ENCODE assay signal across 9 cellular contexts in the genomic region with DNA sequence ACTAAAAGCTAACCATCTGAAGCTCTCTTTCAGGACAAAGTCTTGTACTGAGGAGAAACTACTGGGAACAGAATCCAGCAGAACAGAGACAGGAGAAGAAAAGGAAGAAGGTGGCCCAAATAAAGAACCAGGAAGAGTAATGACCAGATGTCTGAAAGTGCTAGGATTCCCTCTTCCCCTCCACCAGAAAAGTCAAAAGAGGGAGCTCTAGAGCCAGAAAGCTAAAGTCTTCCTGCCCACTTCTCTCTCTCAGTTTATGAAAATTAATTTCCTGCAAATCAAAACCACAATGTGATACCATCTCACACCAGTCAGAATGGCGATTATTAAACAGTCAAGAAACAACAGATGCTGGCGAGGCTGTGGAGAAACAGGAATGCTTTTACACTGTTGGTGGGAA. TPM values are rescaled to one million over a fixed set of nuclear protein-coding genes. Genes with fewer than 3 reads are reported as not detected.
DNase-seq lines count a peak whose midpoint lies in the region; ATAC-seq lines count a peak whose summit lies in the region.
"Had no signal": no experiment of that assay in that cellular context is flagged by ENCODE, and none has a peak within 500 bp of the region (broad histone marks: within the 10 kb centered on the region; RNA-seq: fewer than 3 reads in every experiment).

No MANE protein-coding gene starts in this region.

- H3K4me3 ChIP-seq in CD8-positive, alpha-beta memory T cell (ENCODE audit: low read length) = peak overlapping the region; percentile 28
- no peak overlapping the region for H3K4me3 ChIP-seq in mesendoderm (ENCODE audit: low read length)

- H3K9me3 ChIP-seq in CD8-positive, alpha-beta memory T cell (ENCODE audit: low read length) = no peaks in the 10 kb centered on the region

- H3K4me1 ChIP-seq in CD8-positive, alpha-beta memory T cell (ENCODE audit: insufficient read depth, low read length) = peaks cover 41% of the 10 kb centered on the region
- no peaks in the 10 kb centered on the region for H3K4me1 ChIP-seq in mesendoderm (ENCODE audit: control insufficient read depth, low read depth, low read length)

- peaks cover 43 to 71% (median 67%) of the 10 kb centered on the region in 3 donors for H3K4me1 Mint-ChIP-seq in CD8-positive, alpha-beta memory T cell
- peaks cover 35% of the 10 kb centered on the region for H3K4me1 Mint-ChIP-seq in activated CD8-positive, alpha-beta T cell treated with anti-CD3 and anti-CD28 coated beads, Interleukin-2, amount 10 ng/mL, durations not matched to agents 7 days and 5 days (ENCODE audit: low read depth)

- peak overlapping the region in 4 of 8 donors; percentile 6 to 50 (median 24) for H3K27ac Mint-ChIP-seq in CD8-positive, alpha-beta memory T cell
- H3K27ac Mint-ChIP-seq in activated CD8-positive, alpha-beta T cell treated with anti-CD3 and anti-CD28 coated beads, Interleukin-2, amount 10 ng/mL, durations not matched to agents 7 days and 5 days = no peak overlapping the region

- H3K36me3 Mint-ChIP-seq in CD8-positive, alpha-beta memory T cell = peaks cover 5 to 12% (median 12%) of the 10 kb centered on the region in 3 donors
- peaks cover 11% of the 10 kb centered on the region for H3K36me3 Mint-ChIP-seq in activated CD8-positive, alpha-beta T cell treated with anti-CD3 and anti-CD28 coated beads, Interleukin-2, amount 10 ng/mL, durations not matched to agents 7 days and 5 days (ENCODE audit: low read depth)

- no peaks in the 10 kb centered on the region for H3K27me3 ChIP-seq in CD8-positive, alpha-beta memory T cell (ENCODE audit: insufficient read depth, low read length, poor library complexity, severe bottlenecking)
- no peaks in the 10 kb centered on the region for H3K27me3 ChIP-seq in mesendoderm (ENCODE audit: insufficient read depth, low read length, poor library complexity)

- peak overlapping the region in 6 of 7 donors; percentile 0 to 85 (median 38) for H3K4me3 Mint-ChIP-seq in CD8-positive, alpha-beta memory T cell
- H3K4me3 Mint-ChIP-seq in activated CD8-positive, alpha-beta T cell treated with anti-CD3 and anti-CD28 coated beads, Interleukin-2, amount 10 ng/mL, durations not matched to agents 7 days and 5 days = no peak overlapping the region

- DNase-seq in CD8-positive, alpha-beta memory T cell = peak in 2 of 5 donors; percentile 3 to 13
- DNase-seq in HT-29 (ENCODE audit: low spot score) (peak; percentile 76), mesendoderm (peak; percentile 19), D341Med (ENCODE audit: low spot score) (no peak), SHP77 (lab: John Stamatoyannopoulos, UW) (no peak), NOMO-1 treated with dmso at 0.1 percent for 144 hours (lab: John Stamatoyannopoulos, UW; ENCODE audit: unreplicated experiment) (no peak)
- no peak for DNase-seq in activated CD8-positive, alpha-beta T cell treated with anti-CD3 and anti-CD28 coated beads, Interleukin-2, amount 10 ng/mL, durations not matched to agents 7 days and 5 days
- DNase-seq: NCI-H1417 treated with DMSO at 0.1 percent for 48 hours had no signal

- peaks cover 0 to 1% of the 10 kb centered on the region in 2 donors for H3K27me3 Mint-ChIP-seq in CD8-positive, alpha-beta memory T cell
- no peaks in the 10 kb centered on the region for H3K27me3 Mint-ChIP-seq in activated CD8-positive, alpha-beta T cell treated with anti-CD3 and anti-CD28 coated beads, Interleukin-2, amount 10 ng/mL, durations not matched to agents 7 days and 5 days (ENCODE audit: low read depth)

- ATAC-seq in activated CD8-positive, alpha-beta T cell treated with anti-CD3 and anti-CD28 coated beads, Interleukin-2, amount 10 ng/mL, durations not matched to agents 7 days and 5 days = peak; percentile 61
- ATAC-seq in GM18870 (IDR thresholded peaks at IDR 0.05; ENCODE audit: unreplicated experiment) = no peak

- H3K9me3 Mint-ChIP-seq in CD8-positive, alpha-beta memory T cell = peaks cover 0 to 7% (median 3%) of the 10 kb centered on the region in 5 donors
- H3K9me3 Mint-ChIP-seq in activated CD8-positive, alpha-beta T cell treated with anti-CD3 and anti-CD28 coated beads, Interleukin-2, amount 10 ng/mL, durations not matched to agents 7 days and 5 days (ENCODE audit: insufficient read depth) = peaks cover 4% of the 10 kb centered on the region

- POLR2A ChIA-PET in CD8-positive, alpha-beta memory T cell (lab: Charles Lee) = interaction anchor here (0.7 kb wide), 1 partner anchor 47 kb away, joined by 4 read pairs; a partner anchor contains a TSS
- POLR2A ChIA-PET in activated CD8-positive, alpha-beta T cell treated with anti-CD3 and anti-CD28 coated beads, Interleukin-2, amount 10 ng/mL, durations not matched to agents 7 days and 5 days (lab: Charles Lee) = interaction anchor here (0.5 to 0.8 kb wide), 3 partner anchors 47 to 182 kb away, joined by 3 to 4 read pairs (median 3); a partner anchor contains a TSS

- H2BK15ac ChIP-seq in mesendoderm (replicated peaks; ENCODE audit: low read depth) = no peak overlapping the region

- no peak overlapping the region for H3K56ac ChIP-seq in mesendoderm (ENCODE audit: low read length)

- no peak overlapping the region for H3K27ac ChIP-seq in CD8-positive, alpha-beta memory T cell (ENCODE audit: low read depth, low read length)
- H3K27ac ChIP-seq in mesendoderm (ENCODE audit: low read depth, low read length) = no peak overlapping the region

- H2BK120ac ChIP-seq in mesendoderm (ENCODE audit: low read depth, low read length) = no peak overlapping the region

- no CpG with 5 or more reads among the region's 2 CpGs for WGBS in mesendoderm (ENCODE audit: extremely low coverage, insufficient coverage, low lambda C conversion rate)

- no peak overlapping the region for H2BK5ac ChIP-seq in mesendoderm (ENCODE audit: low read length)

- H3K9ac ChIP-seq in mesendoderm (ENCODE audit: low read length) = no peak overlapping the region

- no peak overlapping the region for H2AK5ac ChIP-seq in mesendoderm (ENCODE audit: low read length)

- H4K5ac ChIP-seq in mesendoderm (ENCODE audit: low read length) = no peak overlapping the region

- peaks cover 3% of the 10 kb centered on the region for H3K79me2 ChIP-seq in mesendoderm (ENCODE audit: control insufficient read depth, insufficient read depth, low read length)

- H4K8ac ChIP-seq in mesendoderm (ENCODE audit: low read depth, low read length) = no peak overlapping the region

- peaks cover 3% of the 10 kb centered on the region for H3K79me1 ChIP-seq in mesendoderm (ENCODE audit: low read length)

- H3K18ac ChIP-seq in mesendoderm (ENCODE audit: low read length) = no peak overlapping the region

- H3K36me3 ChIP-seq in CD8-positive, alpha-beta memory T cell (ENCODE audit: insufficient read depth, low read length) = no peaks in the 10 kb centered on the region
- H3K36me3 ChIP-seq in mesendoderm (ENCODE audit: control insufficient read depth, insufficient read depth, low read length) = no peaks in the 10 kb centered on the region

- H3K23ac ChIP-seq in mesendoderm (ENCODE audit: low read length) = no peak overlapping the region

- CTCF ChIA-PET in CD8-positive, alpha-beta memory T cell (lab: Charles Lee) = interaction anchor here (0.8 to 1.6 kb wide), 7 partner anchors 20 to 239 kb away, joined by 3 to 5 read pairs (median 3); no protein-coding TSS in a partner anchor
- CTCF ChIA-PET in activated CD8-positive, alpha-beta T cell treated with anti-CD3 and anti-CD28 coated beads, Interleukin-2, amount 10 ng/mL, durations not matched to agents 7 days and 5 days (lab: Charles Lee) = interaction anchor here (0.7 to 1.8 kb wide), 19 partner anchors 9 to 278 kb away, joined by 3 to 23 read pairs (median 3); a partner anchor contains a TSS

- H3K4ac ChIP-seq in mesendoderm (ENCODE audit: low read depth, low read length) = no peak overlapping the region

- no peak overlapping the region for H3K4me2 ChIP-seq in mesendoderm (ENCODE audit: low read length)

RNA-seq across cellular contexts. Expression of a gene that starts 47.2 kb away (rescaled TPM):
- total RNA-seq in CD8-positive, alpha-beta memory T cell = 10 to 100 TPM; 34.9 to 35.6 TPM
- 33.1 TPM for polyA plus RNA-seq in CD8-positive, alpha-beta memory T cell
- total RNA-seq in HT-29 (2014; rRNA removed; shearing (Covaris generic)) = 7.9 and 8.6 TPM in 2 replicates
- 10 to 100 TPM; 23.3 to 27.8 TPM for total RNA-seq in activated CD8-positive, alpha-beta T cell treated with anti-CD3 and anti-CD28 coated beads, Interleukin-2, amount 10 ng/mL, durations not matched to agents 7 days and 5 days
- 44.3 TPM for polyA plus RNA-seq in mesendoderm (2013, experiment 1 of 2)
- polyA plus RNA-seq in mesendoderm (2013, experiment 2 of 2) = 39.1 TPM

Comparison
In these comparisons a context has a peak if more than half of its experiments do, and no peak if none do; other contexts are left out.
1. DNase-seq: peak in HT-29 (single experiment) and mesendoderm (single experiment); none in activated CD8-positive, alpha-beta T cell treated with anti-CD3 and anti-CD28 coated beads, Interleukin-2, amount 10 ng/mL, durations not matched to agents 7 days and 5 days (single experiment), D341Med (single experiment), SHP77 (0 of 2) and NOMO-1 treated with dmso at 0.1 percent for 144 hours (single experiment).